In genomic region chr12:69070319-69071090, GRCh38 we compare ENCODE assay signal across 8 cellular contexts.
A peak's percentile ranks its signal among the peaks of the same experiment; 100 is the strongest.
DNase-seq lines count a peak whose midpoint lies in the region; ATAC-seq, FAIRE-seq and TF ChIP-seq lines count a peak whose summit lies in the region.

No MANE protein-coding gene starts in this region.

- POLR2A ChIA-PET in activated CD4-positive, alpha-beta memory T cell treated with anti-CD3 and anti-CD28 coated beads, Interleukin-2, amount 10 ng/mL, durations not matched to agents 7 days and 5 days (lab: Charles Lee), result no interaction called here
- POLR2A ChIA-PET in H1 (lab: Charles Lee; ENCODE audit: partially characterized antibody), result no interaction called here

- CTCF ChIA-PET in activated CD4-positive, alpha-beta memory T cell treated with anti-CD3 and anti-CD28 coated beads, Interleukin-2, amount 10 ng/mL, durations not matched to agents 7 days and 5 days (lab: Charles Lee), result interaction anchor here (0.6 to 1.1 kb wide), 10 partner anchors 10 to 213 kb away, joined by 3 to 7 read pairs (median 3); no protein-coding TSS in a partner anchor
- CTCF ChIA-PET in H1 (lab: Charles Lee; ENCODE audit: partially characterized antibody), result interaction anchor here (0.5 to 3.0 kb wide), 31 partner anchors 10 to 1719 kb away, joined by 3 to 29 read pairs (median 3); no protein-coding TSS in a partner anchor

- no peak overlapping the region for H3K27ac Mint-ChIP-seq in activated CD4-positive, alpha-beta memory T cell treated with anti-CD3 and anti-CD28 coated beads, Interleukin-2, amount 10 ng/mL, durations not matched to agents 7 days and 5 days
- H3K27ac Mint-ChIP-seq in stimulated activated memory B cell treated with anti-CD40 and anti-IgM and Interleukin-4, amounts not matched to agents 10 μg/mL and 1 μg/mL and 100 μg/mL, for 72 hours, result no peak overlapping the region

- no peaks in the 10 kb centered on the region for H3K9me3 ChIP-seq in H1 (ENCODE audit: insufficient read depth in 2 of 2, low read depth in 1 of 2, low read length in 1 of 2)

- no peak for TF ChIP-seq POLR2A in H1 (IDR thresholded peaks at IDR 0.05; ENCODE audit: control extremely low read depth in 1 of 2, low read depth in 2 of 2, low read length in 2 of 2)

- H3K4me1 Mint-ChIP-seq in activated CD4-positive, alpha-beta memory T cell treated with anti-CD3 and anti-CD28 coated beads, Interleukin-2, amount 10 ng/mL, durations not matched to agents 7 days and 5 days, result peaks cover 6% of the 10 kb centered on the region
- H3K4me1 Mint-ChIP-seq in stimulated activated memory B cell treated with anti-CD40 and anti-IgM and Interleukin-4, amounts not matched to agents 10 μg/mL and 1 μg/mL and 100 μg/mL, for 72 hours, result no peaks in the 10 kb centered on the region

- peak; percentile 89 to 94 for TF ChIP-seq RAD21 in H1 (IDR thresholded peaks at IDR 0.05 in 1 of 2, conservative IDR thresholded peaks at IDR 0.05 in 1 of 2; ENCODE audit: low read depth in 2 of 2, low read length in 2 of 2)

- H2BK5ac ChIP-seq in H1 (ENCODE audit: low read depth, low read length), result no peak overlapping the region

- peak; percentile 97 for FAIRE-seq in H1 (lab: Jason Lieb, UNC)

- no peak overlapping the region for H2BK20ac ChIP-seq in H1 (ENCODE audit: low read length)

- H3K36me3 Mint-ChIP-seq in activated CD4-positive, alpha-beta memory T cell treated with anti-CD3 and anti-CD28 coated beads, Interleukin-2, amount 10 ng/mL, durations not matched to agents 7 days and 5 days (ENCODE audit: low read depth), result no peaks in the 10 kb centered on the region
- H3K36me3 Mint-ChIP-seq in stimulated activated memory B cell treated with anti-CD40 and anti-IgM and Interleukin-4, amounts not matched to agents 10 μg/mL and 1 μg/mL and 100 μg/mL, for 72 hours, result no peaks in the 10 kb centered on the region

- peaks cover 10% of the 10 kb centered on the region for H3K27me3 Mint-ChIP-seq in activated CD4-positive, alpha-beta memory T cell treated with anti-CD3 and anti-CD28 coated beads, Interleukin-2, amount 10 ng/mL, durations not matched to agents 7 days and 5 days
- H3K27me3 Mint-ChIP-seq in stimulated activated memory B cell treated with anti-CD40 and anti-IgM and Interleukin-4, amounts not matched to agents 10 μg/mL and 1 μg/mL and 100 μg/mL, for 72 hours, result peaks cover 15% of the 10 kb centered on the region

- TF ChIP-seq CTCF in H1 (IDR thresholded peaks at IDR 0.05; ENCODE audit: control extremely low read depth in 1 of 3, insufficient read depth in 1 of 3, low read depth in 1 of 3, low read length in 3 of 3), result peak; percentile 76 to 96 (median 89)

- no peak overlapping the region for H3K4ac ChIP-seq in H1 (replicated peaks; ENCODE audit: insufficient read length, low read depth, low read length)

- ATAC-seq in GM19023 (IDR thresholded peaks at IDR 0.05; ENCODE audit: unreplicated experiment) (peak; percentile 74), HG03354 (IDR thresholded peaks at IDR 0.05; ENCODE audit: poor library complexity, severe bottlenecking, unreplicated experiment) (peak; percentile 86)
- peak; percentile 82 for ATAC-seq in stimulated activated memory B cell treated with anti-CD40 and anti-IgM and Interleukin-4, amounts not matched to agents 10 μg/mL and 1 μg/mL and 100 μg/mL, for 72 hours

- no peaks in the 10 kb centered on the region for H3K27me3 ChIP-seq in H1 (replicated peaks in 1 of 4; ENCODE audit: control insufficient read depth in 3 of 4, extremely low read depth in 1 of 4, insufficient read depth in 3 of 4, low read length in 3 of 4)

- H2AFZ ChIP-seq in H1 (ENCODE audit: low read length), result peak overlapping the region; percentile 84

- peaks cover 0 to 6% (median 1%) of the 10 kb centered on the region in 4 experiments; a peak in 6 of 7 replicates for H3K4me1 ChIP-seq in H1 (replicated peaks in 1 of 4; ENCODE audit: control insufficient read depth in 3 of 4, insufficient read depth in 4 of 4, low read length in 3 of 4)

- TF ChIP-seq EP300 in H1 (IDR thresholded peaks at IDR 0.05; ENCODE audit: borderline replicate concordance in 1 of 2, low read depth in 2 of 2, low read length in 2 of 2), result no peak

- H3K4me2 ChIP-seq in H1 (ENCODE audit: insufficient read depth in 1 of 2, low read depth in 2 of 2, low read length in 2 of 2), result no peak overlapping the region

- no peak overlapping the region for H4K5ac ChIP-seq in H1 (ENCODE audit: insufficient read length, low read depth, low read length)

- no peak overlapping the region for H2BK15ac ChIP-seq in H1 (ENCODE audit: low read length)

- no peak overlapping the region for H3K9ac ChIP-seq in H1 (replicated peaks in 1 of 4; ENCODE audit: extremely low read depth in 1 of 4, low read depth in 3 of 4, low read length in 3 of 4)

- no peak overlapping the region for H3K14ac ChIP-seq in H1 (ENCODE audit: insufficient read length)

- H2BK12ac ChIP-seq in H1 (ENCODE audit: low read depth, low read length), result peak overlapping the region; percentile 44; the same call in 1 of the 2 replicates

- no peak overlapping the region for H3K4me3 ChIP-seq in H1 (ENCODE audit: extremely low read depth in 1 of 4, insufficient read depth in 2 of 4, low read depth in 3 of 4, low read length in 4 of 4)

- 48% methylated on average over 6 of the region's 6 CpGs; no CpG with 5 or more reads in 1 of the 2 experiments for WGBS in H1 (ENCODE audit: extremely low coverage in 1 of 2, insufficient coverage in 1 of 2, insufficient read length in 1 of 2, insufficient replicate concordance in 2 of 2, low coverage in 1 of 2, low lambda C conversion rate in 2 of 2, missing lambda C conversion rate in 1 of 2), 2 experiments

- no peak overlapping the region for H4K91ac ChIP-seq in H1 (replicated peaks; ENCODE audit: insufficient read length, low read length)

- no peaks in the 10 kb centered on the region for H3K36me3 ChIP-seq in H1 (ENCODE audit: control insufficient read depth in 2 of 4, insufficient read depth in 4 of 4, low read length in 3 of 4)

- H3K79me1 ChIP-seq in H1 (ENCODE audit: low read depth, low read length), result no peaks in the 10 kb centered on the region

- H3K56ac ChIP-seq in H1 (replicated peaks; ENCODE audit: insufficient read length, low read depth, low read length), result no peak overlapping the region

- no peak overlapping the region; the same call in 1 of the 2 replicates for H2AK5ac ChIP-seq in H1 (ENCODE audit: low read depth, low read length)

- no peak overlapping the region for H4K8ac ChIP-seq in H1 (ENCODE audit: extremely low read depth, insufficient read depth, low read length)

- H3K23ac ChIP-seq in H1 (ENCODE audit: insufficient read length), result no peak overlapping the region

- H3K4me3 Mint-ChIP-seq in activated CD4-positive, alpha-beta memory T cell treated with anti-CD3 and anti-CD28 coated beads, Interleukin-2, amount 10 ng/mL, durations not matched to agents 7 days and 5 days, result no peak overlapping the region
- H3K4me3 Mint-ChIP-seq in stimulated activated memory B cell treated with anti-CD40 and anti-IgM and Interleukin-4, amounts not matched to agents 10 μg/mL and 1 μg/mL and 100 μg/mL, for 72 hours, result no peak overlapping the region

- H3K18ac ChIP-seq in H1 (ENCODE audit: extremely low read depth, low read length), result no peak overlapping the region

- no peak overlapping the region for H2BK120ac ChIP-seq in H1 (replicated peaks; ENCODE audit: low read depth, low read length)

- no peak overlapping the region for H3K27ac ChIP-seq in H1 (ENCODE audit: low read depth, low read length)

- H4K20me1 ChIP-seq in H1 (replicated peaks in 1 of 2; ENCODE audit: control insufficient read depth in 1 of 2, insufficient read depth in 2 of 2, low read length in 2 of 2), result no peaks in the 10 kb centered on the region

- no peaks in the 10 kb centered on the region for H3K9me3 Mint-ChIP-seq in activated CD4-positive, alpha-beta memory T cell treated with anti-CD3 and anti-CD28 coated beads, Interleukin-2, amount 10 ng/mL, durations not matched to agents 7 days and 5 days
- no peaks in the 10 kb centered on the region for H3K9me3 Mint-ChIP-seq in stimulated activated memory B cell treated with anti-CD40 and anti-IgM and Interleukin-4, amounts not matched to agents 10 μg/mL and 1 μg/mL and 100 μg/mL, for 72 hours

- no peaks in the 10 kb centered on the region for H3K79me2 ChIP-seq in H1 (ENCODE audit: control insufficient read depth in 1 of 2, insufficient read depth in 2 of 2, low read length in 2 of 2)

- H3K23me2 ChIP-seq in H1 (ENCODE audit: low read depth, low read length), result no peaks in the 10 kb centered on the region; the same call in 1 of the 2 replicates

- peak; percentile 21 to 74 for DNase-seq in AML-193 (lab: John Stamatoyannopoulos, UW)
- peak; percentile 14 for DNase-seq in NCI-H748 treated with DMSO at 0.1 percent for 48 hours (lab: John Stamatoyannopoulos, UW)
- DNase-seq in activated CD4-positive, alpha-beta memory T cell treated with anti-CD3 and anti-CD28 coated beads, Interleukin-2, amount 10 ng/mL, durations not matched to agents 7 days and 5 days, result peak; percentile 63
- DNase-seq in H1 (ENCODE audit: low read depth in 1 of 2, low spot score in 2 of 2), result peak; percentile 31 to 74
- peak; percentile 81 for DNase-seq in midbrain (lab: John Stamatoyannopoulos, UW)

TF ChIP-seq in H1, 55 proteins besides CTCF, POLR2A, EP300 and RAD21:
- TF ChIP-seq YY1 (IDR thresholded peaks at IDR 0.05; ENCODE audit: low read depth, low read length) (0 out of 2 replicates have a peak, but pooled peaks have one; percentile 29), CHD1 (IDR thresholded peaks at IDR 0.05; ENCODE audit: low read depth, low read length) (no peak), CHD2 (IDR thresholded peaks at IDR 0.05; ENCODE audit: low read length) (no peak), SIX5 (IDR thresholded peaks at IDR 0.05; ENCODE audit: low read depth, low read length) (no peak), EGR1 (IDR thresholded peaks at IDR 0.05; ENCODE audit: borderline replicate concordance, low read depth, low read length) (0 out of 2 replicates have a peak, but pooled peaks have one; percentile 13), SIN3A (conservative IDR thresholded peaks at IDR 0.05 in 1 of 2, IDR thresholded peaks at IDR 0.05 in 1 of 2; ENCODE audit: low read depth in 1 of 2, low read length in 2 of 2) (no peak)

Comparison
In these comparisons a context has a peak if more than half of its experiments do, and no peak if none do; other contexts are left out.
1. DNase-seq: peak in every context shown above with its lines; median percentile 81 in midbrain; 63 in activated CD4-positive, alpha-beta memory T cell treated with anti-CD3 and anti-CD28 coated beads, Interleukin-2, amount 10 ng/mL, durations not matched to agents 7 days and 5 days; 52 in H1; 48 in AML-193; 14 in NCI-H748 treated with DMSO at 0.1 percent for 48 hours.